Comparison of ENCODE assay signal across 8 cellular contexts in the genomic region with DNA sequence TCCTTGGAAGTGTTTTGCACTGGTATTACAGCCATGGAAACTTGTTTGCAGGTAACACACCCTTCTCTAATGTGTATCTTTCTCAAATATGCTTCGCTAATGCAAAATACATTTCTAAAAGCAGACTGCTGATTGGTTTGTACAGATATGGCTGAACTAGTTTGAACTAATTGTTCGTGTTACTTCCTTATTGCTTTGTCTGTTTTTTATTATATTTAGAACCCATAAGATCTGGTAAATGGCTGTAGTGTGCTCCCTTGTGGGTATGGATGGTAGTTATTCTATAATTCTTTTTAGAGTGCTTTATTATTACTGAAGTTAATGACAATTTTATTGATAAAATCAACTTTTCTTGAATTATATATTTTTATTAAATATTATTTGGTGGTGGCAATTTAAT. TPM values are rescaled to one million over a fixed set of nuclear protein-coding genes. Genes with fewer than 3 reads are reported as not detected.
DNase-seq lines count a peak whose midpoint lies in the region; ATAC-seq, FAIRE-seq and TF ChIP-seq lines count a peak whose summit lies in the region.

No MANE protein-coding gene starts in this region.

- no peaks in the 10 kb centered on the region for H3K27me3 Mint-ChIP-seq in activated naive CD4-positive, alpha-beta T cell treated with anti-CD3 and anti-CD28 coated beads, Interleukin-2, amount 50 U/mL, for 24 hours

- H3K36me3 ChIP-seq in ascending aorta (no peaks in the 10 kb centered on the region), keratinocyte (ENCODE audit: control insufficient read depth in 2 of 2, extremely low read depth in 1 of 2, insufficient read depth in 2 of 2, low read length in 2 of 2) (peaks cover 3 to 6% of the 10 kb centered on the region in 2 experiments), transverse colon (no peaks in the 10 kb centered on the region)

- peak overlapping the region; percentile 1 to 27 for H3K4me3 ChIP-seq in ascending aorta
- peak overlapping the region in 2 of 3 experiments; percentile 41 to 57 for H3K4me3 ChIP-seq in keratinocyte (ENCODE audit: control insufficient read depth in 2 of 3, extremely low read depth in 1 of 3, insufficient read depth in 2 of 3, low read depth in 1 of 3, low read length in 3 of 3)
- peak overlapping the region in 1 of 4 donors; percentile 3 for H3K4me3 ChIP-seq in transverse colon

- peak overlapping the region; percentile 27 for H2AFZ ChIP-seq in keratinocyte (ENCODE audit: control insufficient read depth, low read length)

- in situ Hi-C loops in transverse colon (cut with MboI; ENCODE audit: low pct_ligation_motif_present in 1 of 4, low pct_unique_long_range_greater_than_20kb in 1 of 4, low sequenced_read_pairs in 3 of 4) = no loop called here

- dilution Hi-C loops in keratinocyte (cut with MboI; ENCODE audit: extremely low pct_ligation_motif_present, low sequenced_read_pairs) = no loop called here

- H3K4me2 ChIP-seq in keratinocyte (ENCODE audit: control insufficient read depth, extremely low read depth, insufficient read depth, low read depth, low read length) = peak overlapping the region; percentile 71

- H3K9me3 ChIP-seq in ascending aorta = peaks cover 0 to 9% of the 10 kb centered on the region in 2 donors
- H3K9me3 ChIP-seq in keratinocyte (ENCODE audit: control insufficient read depth, low read depth, low read length) = peaks cover 4% of the 10 kb centered on the region
- peaks cover 0 to 5% of the 10 kb centered on the region in 2 donors for H3K9me3 ChIP-seq in transverse colon

- no peak for FAIRE-seq in keratinocyte (lab: Jason Lieb, UNC)

- peaks cover 0 to 7% of the 10 kb centered on the region in 2 donors for H3K4me1 ChIP-seq in ascending aorta
- H3K4me1 ChIP-seq in keratinocyte (ENCODE audit: control insufficient read depth, extremely low read depth, insufficient read depth, low read length) = peaks cover 19% of the 10 kb centered on the region
- peaks cover 0 to 56% (median 30%) of the 10 kb centered on the region in 4 donors for H3K4me1 ChIP-seq in transverse colon

- H3K79me2 ChIP-seq in keratinocyte (ENCODE audit: control insufficient read depth, insufficient read depth, low read length) = peaks cover 67% of the 10 kb centered on the region

- no peaks in the 10 kb centered on the region for H4K20me1 ChIP-seq in keratinocyte (ENCODE audit: control insufficient read depth, extremely low read depth, insufficient read depth, low read length)

- no peak for TF ChIP-seq POLR2A in transverse colon (IDR thresholded peaks at IDR 0.05)

- no peaks in the 10 kb centered on the region for H3K27me3 ChIP-seq in ascending aorta
- H3K27me3 ChIP-seq in keratinocyte (ENCODE audit: control insufficient read depth, extremely low read depth, insufficient read depth, low read length) = no peaks in the 10 kb centered on the region
- no peaks in the 10 kb centered on the region for H3K27me3 ChIP-seq in transverse colon

- intact Hi-C loops in ascending aorta (cut with DNase I) (loop anchor here (5.0 kb wide), 3 partner anchors 51 to 181 kb away; a partner anchor contains a TSS), transverse colon (cut with DNase I; ENCODE audit: low total_unique reads) (no loop called here)

- no peak for ATAC-seq in HG02885 (IDR thresholded peaks at IDR 0.05; ENCODE audit: poor library complexity, unreplicated experiment)

- H3K27ac ChIP-seq in ascending aorta (no peak overlapping the region), keratinocyte (ENCODE audit: control insufficient read depth, insufficient read depth, low read length) (peak overlapping the region; percentile 38), transverse colon (peak overlapping the region; percentile 40 to 72 (median 68))

- H3K4me3 Mint-ChIP-seq in activated naive CD4-positive, alpha-beta T cell treated with anti-CD3 and anti-CD28 coated beads, Interleukin-2, amount 50 U/mL, for 24 hours = peak overlapping the region; percentile 55

- H3K9me1 ChIP-seq in keratinocyte (ENCODE audit: control insufficient read depth, extremely low read depth, insufficient read depth, low read length) = no peaks in the 10 kb centered on the region

- WGBS in transverse colon (ENCODE audit: low coverage in 1 of 2), 2 donors = 22 to 30% methylated on average over 2 of the region's 2 CpGs

- DNase-seq in activated naive CD4-positive, alpha-beta T cell (lab: John Stamatoyannopoulos, UW) = no peak
- DNase-seq in ascending aorta (ENCODE audit: low spot score in 2 of 2) (no peak), keratinocyte (ENCODE audit: low read depth, low spot score) (no peak), transverse colon (no peak), ureter (ENCODE audit: low spot score) (no peak), Ammon's horn (ENCODE audit: low spot score) (no peak)

- no peak for TF ChIP-seq EP300 in transverse colon (IDR thresholded peaks at IDR 0.05; ENCODE audit: low read depth)

- H3K4me1 Mint-ChIP-seq in activated naive CD4-positive, alpha-beta T cell treated with anti-CD3 and anti-CD28 coated beads, Interleukin-2, amount 50 U/mL, for 24 hours = peaks cover 73% of the 10 kb centered on the region

- H3K27ac Mint-ChIP-seq in activated naive CD4-positive, alpha-beta T cell treated with anti-CD3 and anti-CD28 coated beads, Interleukin-2, amount 50 U/mL, for 24 hours = peak overlapping the region; percentile 65

- H3K9me3 Mint-ChIP-seq in activated naive CD4-positive, alpha-beta T cell treated with anti-CD3 and anti-CD28 coated beads, Interleukin-2, amount 50 U/mL, for 24 hours = no peaks in the 10 kb centered on the region

- peaks cover 18% of the 10 kb centered on the region for H3K36me3 Mint-ChIP-seq in activated naive CD4-positive, alpha-beta T cell treated with anti-CD3 and anti-CD28 coated beads, Interleukin-2, amount 50 U/mL, for 24 hours

- TF ChIP-seq CTCF in ascending aorta (IDR thresholded peaks at IDR 0.05) = peak in 1 of 3 experiments; percentile 38
- no peak for TF ChIP-seq CTCF in keratinocyte (optimal IDR thresholded peaks at IDR 0.05 in 1 of 3, IDR thresholded peaks at IDR 0.05 in 1 of 3, conservative IDR thresholded peaks at IDR 0.05 in 1 of 3; ENCODE audit: extremely low read depth in 1 of 3, insufficient read depth in 2 of 3, low read length in 3 of 3)
- peak; percentile 37 to 77 (median 59) for TF ChIP-seq CTCF in transverse colon (IDR thresholded peaks at IDR 0.05)

- H3K9ac ChIP-seq in keratinocyte (ENCODE audit: control insufficient read depth, extremely low read depth, insufficient read depth, low read length) = peak overlapping the region; percentile 13

RNA-seq across cellular contexts. Expression of a gene that starts 53.0 kb away (rescaled TPM):
- total RNA-seq in ascending aorta = 58.2 TPM
- polyA plus RNA-seq in keratinocyte = 9.6 to 16.3 TPM (median 9.8 TPM) in 3 replicates
- polyA plus RNA-seq in keratinocyte (2011; ENCODE audit: low read depth) = 139 TPM
- polyA plus RNA-seq in keratinocyte (2011; cell fraction: cytosol; rRNA removed) = 7.3 and 12.5 TPM in 2 replicates
- 27.7 and 35.2 TPM in 2 replicates for polyA plus RNA-seq in keratinocyte (2011; cell fraction: nucleus; rRNA removed)
- polyA plus RNA-seq in keratinocyte (2012; ENCODE audit: low replicate concordance) = 11.1 and 13.1 TPM in 2 replicates
- 33.2 to 44.1 TPM (median 37.8 TPM) in 3 replicates for polyA minus RNA-seq in keratinocyte
- polyA minus RNA-seq in keratinocyte (2011; cell fraction: cytosol; rRNA and poly(A)+ RNA removed) = 24.2 TPM
- 29.8 and 68.6 TPM in 2 replicates for polyA minus RNA-seq in keratinocyte (2011; cell fraction: nucleus; rRNA and poly(A)+ RNA removed)
- 100 to 1,000 TPM in 2 of 4 donors, 10 to 100 TPM in 2; 32.2 to 159 (median 85.3) TPM for total RNA-seq in transverse colon
- 124 TPM for total RNA-seq in ureter

Comparison
In these comparisons a context has a peak if more than half of its experiments do, and no peak if none do; other contexts are left out.
1. H3K27ac ChIP-seq: peak in keratinocyte (single experiment) and transverse colon (4 of 4); none in ascending aorta (0 of 2).
2. CTCF ChIP-seq: peak in transverse colon (5 of 5); none in keratinocyte (0 of 3).